Comparison of ENCODE assay signal across 7 cellular contexts in genomic region chr10:91220954-91221696, GRCh38. TPM values are rescaled to one million over a fixed set of nuclear protein-coding genes. Genes with fewer than 3 reads are reported as not detected.
DNase-seq lines count a peak whose midpoint lies in the region; ATAC-seq and TF ChIP-seq lines count a peak whose summit lies in the region.

No MANE protein-coding gene starts in this region.

- H3K79me2 ChIP-seq in trophoblast cell (ENCODE audit: control insufficient read depth, insufficient read depth, low read length, poor library complexity) = no peaks in the 10 kb centered on the region

- peak; percentile 32 for ATAC-seq in GM21723 (IDR thresholded peaks at IDR 0.05; ENCODE audit: unreplicated experiment)
- peak; percentile 27 to 44 for ATAC-seq in activated naive CD4-positive, alpha-beta T cell treated with anti-CD3 and anti-CD28 coated beads, Interleukin-2, amount 50 U/mL, for 72 hours
- peak in 3 of 4 donors; percentile 14 to 64 (median 58) for ATAC-seq in heart left ventricle

- H3K9ac ChIP-seq in trophoblast cell (ENCODE audit: low read length) = peak overlapping the region; percentile 63

- H2AK5ac ChIP-seq in trophoblast cell (ENCODE audit: low read length) = no peak overlapping the region

- H2AFZ ChIP-seq in trophoblast cell (ENCODE audit: insufficient read depth, low read length, poor library complexity) = peak overlapping the region; percentile 14

- no peak for TF ChIP-seq POLR2A in heart left ventricle (IDR thresholded peaks at IDR 0.05)

- H3K27me3 ChIP-seq in GM06990 (replicated peaks; ENCODE audit: control insufficient read depth, insufficient read depth, low read length) (no peaks in the 10 kb centered on the region), heart left ventricle (no peaks in the 10 kb centered on the region), trophoblast cell (ENCODE audit: insufficient read depth, low read length) (peaks cover 5% of the 10 kb centered on the region)

- peaks cover 0 to 54% (median 40%) of the 10 kb centered on the region in 12 donors for H3K4me1 ChIP-seq in heart left ventricle
- peaks cover 2 to 3% of the 10 kb centered on the region in 2 experiments for H3K4me1 ChIP-seq in trophoblast cell (ENCODE audit: control insufficient read depth in 1 of 2, insufficient read depth in 2 of 2, low read length in 2 of 2)

- H4K8ac ChIP-seq in trophoblast cell (ENCODE audit: low read depth, low read length) = no peak overlapping the region

- H2BK5ac ChIP-seq in trophoblast cell (ENCODE audit: low read depth, low read length, poor library complexity) = no peak overlapping the region

- H3K4ac ChIP-seq in trophoblast cell (ENCODE audit: low read depth, low read length) = no peak overlapping the region

- H3K9me3 ChIP-seq in heart left ventricle = no peaks in the 10 kb centered on the region
- H3K9me3 ChIP-seq in trophoblast cell (ENCODE audit: insufficient read depth, low read depth, low read length) = no peaks in the 10 kb centered on the region

- DNase-seq in GM06990 (ENCODE audit: extremely low read depth, insufficient read length) (no peak), Kasumi-1 (lab: John Stamatoyannopoulos, UW) (peak; percentile 42 to 64), heart left ventricle (peak in 4 of 5 donors; percentile 29 to 36 (median 34)), trophoblast cell (peak in 1 of 2 donors; percentile 25)
- DNase-seq in activated naive CD4-positive, alpha-beta T cell treated with anti-CD3 and anti-CD28 coated beads, Interleukin-2, amount 50 U/mL, for 72 hours (ENCODE audit: low spot score in 2 of 2) = peak in 1 of 2 donors; percentile 19
- DNase-seq in NK-92 treated with Interleukin-12 subunit alpha and Interleukin-12 subunit beta, amount 100 ng/mL, for 24 hours (lab: John Stamatoyannopoulos, UW) = no peak

- H3K27ac ChIP-seq in heart left ventricle (peak overlapping the region; percentile 75 to 98 (median 92)), trophoblast cell (ENCODE audit: low read depth, low read length) (no peak overlapping the region)

- H2BK12ac ChIP-seq in trophoblast cell (ENCODE audit: low read length) = no peak overlapping the region

- 1 to 3% (median 1%) methylated on average over 10 to 40 of the region's 40 CpGs for WGBS in heart left ventricle, 4 donors
- WGBS in trophoblast cell (ENCODE audit: extremely low coverage, insufficient coverage, insufficient read length) = no CpG with 5 or more reads among the region's 40 CpGs

- H3K36me3 Mint-ChIP-seq in activated naive CD4-positive, alpha-beta T cell treated with anti-CD3 and anti-CD28 coated beads, Interleukin-2, amount 50 U/mL, for 72 hours = peaks cover 0 to 9% of the 10 kb centered on the region in 2 donors

- no peaks in the 10 kb centered on the region for H3K9me3 Mint-ChIP-seq in activated naive CD4-positive, alpha-beta T cell treated with anti-CD3 and anti-CD28 coated beads, Interleukin-2, amount 50 U/mL, for 72 hours

- no peak overlapping the region for H3K14ac ChIP-seq in trophoblast cell (ENCODE audit: low read length)

- no peak overlapping the region for H3K23ac ChIP-seq in trophoblast cell (ENCODE audit: low read length)

- H3K18ac ChIP-seq in trophoblast cell (ENCODE audit: low read length) = no peak overlapping the region

- H3K4me3 ChIP-seq in GM06990 (replicated peaks; ENCODE audit: low read depth, low read length) (peak overlapping the region; percentile 90), heart left ventricle (peak overlapping the region; percentile 72 to 99 (median 92)), trophoblast cell (ENCODE audit: low read depth, low read length) (peak overlapping the region; percentile 78)

- no peaks in the 10 kb centered on the region for H3K79me1 ChIP-seq in trophoblast cell (ENCODE audit: low read length)

- H3K27ac Mint-ChIP-seq in activated naive CD4-positive, alpha-beta T cell treated with anti-CD3 and anti-CD28 coated beads, Interleukin-2, amount 50 U/mL, for 72 hours = peak overlapping the region; percentile 85 to 93

- H3K4me2 ChIP-seq in trophoblast cell (ENCODE audit: low read length) = peak overlapping the region; percentile 87

- intact Hi-C loops in heart left ventricle (cut with DNase I) = loop anchor here (1.0 to 10.0 kb wide), 6 partner anchors 56 to 64 kb away; no protein-coding TSS in a partner anchor

- H4K12ac ChIP-seq in trophoblast cell (ENCODE audit: low read depth, low read length) = no peak overlapping the region

- H4K91ac ChIP-seq in trophoblast cell (ENCODE audit: low read depth, low read length) = no peak overlapping the region

- no peak for TF ChIP-seq CTCF in GM06990 (IDR thresholded peaks at IDR 0.05; ENCODE audit: insufficient read depth, low read length, poor library complexity, severe bottlenecking)
- TF ChIP-seq CTCF in heart left ventricle (IDR thresholded peaks at IDR 0.05) = no peak

- peaks cover 1% of the 10 kb centered on the region; the same call in 1 of the 2 replicates for H3K36me3 ChIP-seq in GM06990 (ENCODE audit: control insufficient read depth, insufficient read depth, low read length)
- peaks cover 0 to 15% (median 5%) of the 10 kb centered on the region in 9 donors for H3K36me3 ChIP-seq in heart left ventricle
- no peaks in the 10 kb centered on the region for H3K36me3 ChIP-seq in trophoblast cell (ENCODE audit: control insufficient read depth in 1 of 2, insufficient read depth in 2 of 2, low read length in 2 of 2)

- H2BK120ac ChIP-seq in trophoblast cell (ENCODE audit: insufficient read depth, low read length, poor library complexity) = no peak overlapping the region

RNA-seq across cellular contexts. Expression of gene PCGF5, which starts 0.7 kb away (rescaled TPM):
- 10 to 100 TPM; 29.1 to 37.5 TPM for total RNA-seq in activated naive CD4-positive, alpha-beta T cell treated with anti-CD3 and anti-CD28 coated beads, Interleukin-2, amount 50 U/mL, for 72 hours
- 10 to 100 TPM; 54.2 to 90.7 (median 85.6) TPM for total RNA-seq in heart left ventricle
- 10 to 100 TPM; 58.2 to 86.3 TPM for polyA plus RNA-seq in heart left ventricle
- 6.8 and 7.2 TPM in 2 replicates for polyA plus RNA-seq in trophoblast cell (2013)

Comparison
In these comparisons a context has a peak if more than half of its experiments do, and no peak if none do; other contexts are left out.
1. DNase-seq: peak in Kasumi-1 (2 of 2) and heart left ventricle (4 of 5); none in GM06990 (single experiment) and NK-92 treated with Interleukin-12 subunit alpha and Interleukin-12 subunit beta, amount 100 ng/mL, for 24 hours (single experiment).
2. Peak in every context shown above with its lines, with median percentiles within 50 percentile points of each other: H3K4me3 ChIP-seq and ATAC-seq.